Comparison of ENCODE assay signal across 14 cellular contexts in genomic region chr7:77738871-77739270, GRCh38. TPM values are rescaled to one million over a fixed set of nuclear protein-coding genes. Genes with fewer than 3 reads are reported as not detected.
DNase-seq lines count a peak whose midpoint lies in the region; ATAC-seq, FAIRE-seq and TF ChIP-seq lines count a peak whose summit lies in the region.
"Had no signal": no experiment of that assay in that cellular context is flagged by ENCODE, and none has a peak within 500 bp of the region (broad histone marks: within the 10 kb centered on the region; RNA-seq: fewer than 3 reads in every experiment).

No MANE protein-coding gene starts in this region.

- H3K79me2 ChIP-seq in astrocyte (ENCODE audit: insufficient read depth, low read length) = peaks cover 19% of the 10 kb centered on the region

- H3K27ac Mint-ChIP-seq in astrocyte (ENCODE audit: unreplicated experiment) = no peak overlapping the region

- no peak overlapping the region for H3K4me3 ChIP-seq in HUES48 (ENCODE audit: low read depth, low read length)
- no peak overlapping the region for H3K4me3 ChIP-seq in astrocyte (ENCODE audit: insufficient read depth, low read depth, low read length)
- no peak overlapping the region for H3K4me3 ChIP-seq in vagina
- H3K4me3 ChIP-seq: esophagus muscularis mucosa had no signal

- no peaks in the 10 kb centered on the region for H3K36me3 Mint-ChIP-seq in astrocyte (ENCODE audit: low read depth, unreplicated experiment)

- no peak overlapping the region for H3K4me2 ChIP-seq in astrocyte (ENCODE audit: low read length)

- no peak overlapping the region for H3K4me3 Mint-ChIP-seq in astrocyte (ENCODE audit: unreplicated experiment)
- H3K4me3 Mint-ChIP-seq: CD14-positive monocyte had no signal

- in situ Hi-C loops in KBM-7 (cut with MboI; ENCODE audit: low pct_unique_long_range_greater_than_20kb, low sequenced_read_pairs) = no loop called here

- TF ChIP-seq CTCF in astrocyte (IDR thresholded peaks at IDR 0.05; ENCODE audit: insufficient read depth, low read depth, low read length) = no peak
- TF ChIP-seq CTCF in vagina (IDR thresholded peaks at IDR 0.05) = no peak

- intact Hi-C loops in vagina (cut with DNase I) (no loop called here), sciatic nerve (cut with DNase I) (no loop called here)

- no peak overlapping the region for H2AFZ ChIP-seq in astrocyte (ENCODE audit: low read depth, low read length)

- DNase-seq in AG08395 (ENCODE audit: low spot score) (peak; percentile 17), astrocyte (ENCODE audit: low read depth) (peak; percentile 46), islet precursor cell (peak; percentile 66), vagina (ENCODE audit: extremely low spot score in 2 of 2) (no peak), sciatic nerve (ENCODE audit: low spot score) (no peak), KBM-7 (no peak)
- DNase-seq in activated CD8-positive, alpha-beta memory T cell treated with anti-CD3 and anti-CD28 coated beads for 24 hours = no peak
- DNase-seq: activated naive CD4-positive, alpha-beta T cell treated with anti-CD3 and anti-CD28 coated beads, Interleukin-2, amount 50 U/mL, for 16 hours; NCI-H1105 treated with DMSO at 0.1 percent for 48 hours; NCI-H345; stimulated activated CD4-positive, alpha-beta T cell treated with anti-CD3 and anti-CD28 coated beads, Interleukin-1b, Interleukin-23, amount 100 ng/mL, for 48 hours had no signal

- no peak overlapping the region for H3K9ac ChIP-seq in HUES48 (ENCODE audit: low read depth, low read length)
- no peak overlapping the region for H3K9ac ChIP-seq in astrocyte (ENCODE audit: low read length)

- no peak for FAIRE-seq in astrocyte (lab: Jason Lieb, UNC)

- H3K4me1 ChIP-seq in HUES48 (ENCODE audit: control insufficient read depth, insufficient read depth, low read length) = no peaks in the 10 kb centered on the region; the same call in 1 of the 2 replicates
- no peaks in the 10 kb centered on the region for H3K4me1 ChIP-seq in astrocyte (ENCODE audit: insufficient read depth, low read length)
- peaks cover 7% of the 10 kb centered on the region for H3K4me1 ChIP-seq in vagina

- H3K9me3 Mint-ChIP-seq in astrocyte (ENCODE audit: unreplicated experiment) = no peaks in the 10 kb centered on the region
- H3K9me3 Mint-ChIP-seq: CD14-positive monocyte had no signal

- H3K27ac ChIP-seq in HUES48 (ENCODE audit: low read depth, low read length) (peak overlapping the region; percentile 18), astrocyte (ENCODE audit: low read depth, low read length) (peak overlapping the region; percentile 0), vagina (no peak overlapping the region)
- H3K27ac ChIP-seq: esophagus muscularis mucosa had no signal

- H3K27me3 ChIP-seq in HUES48 (ENCODE audit: control insufficient read depth, insufficient read depth, low read length) = no peaks in the 10 kb centered on the region
- H3K27me3 ChIP-seq in astrocyte (ENCODE audit: insufficient read depth, low read length) = no peaks in the 10 kb centered on the region
- no peaks in the 10 kb centered on the region for H3K27me3 ChIP-seq in vagina
- H3K27me3 ChIP-seq: esophagus muscularis mucosa had no signal

- ATAC-seq in sciatic nerve = no peak

- TF ChIP-seq POLR2A in vagina (IDR thresholded peaks at IDR 0.05) = no peak

- peaks cover 8% of the 10 kb centered on the region for H3K4me1 Mint-ChIP-seq in astrocyte (ENCODE audit: low read depth, unreplicated experiment)
- H3K4me1 Mint-ChIP-seq: CD14-positive monocyte had no signal

- H3K27me3 Mint-ChIP-seq in astrocyte (ENCODE audit: low read depth, unreplicated experiment) = no peaks in the 10 kb centered on the region

- H3K36me3 ChIP-seq in HUES48 (ENCODE audit: control insufficient read depth, insufficient read depth, low read length) (peaks cover 29% of the 10 kb centered on the region; the same call in 1 of the 2 replicates), astrocyte (ENCODE audit: insufficient read depth, low read length) (no peaks in the 10 kb centered on the region), vagina (peaks cover 0 to 7% of the 10 kb centered on the region in 2 donors)

- H3K9me3 ChIP-seq in HUES48 (ENCODE audit: control insufficient read depth, insufficient read depth, low read length) (no peaks in the 10 kb centered on the region), astrocyte (ENCODE audit: insufficient read depth, low read depth, low read length) (no peaks in the 10 kb centered on the region), vagina (no peaks in the 10 kb centered on the region)
- H3K9me3 ChIP-seq: esophagus muscularis mucosa had no signal

- peaks cover 7% of the 10 kb centered on the region for H4K20me1 ChIP-seq in astrocyte (ENCODE audit: insufficient read depth, low read length)

RNA-seq across cellular contexts. Expression of gene RSBN1L, which starts 42.6 kb away (rescaled TPM):
- total RNA-seq in astrocyte = 11.4 and 12.6 TPM in 2 replicates
- total RNA-seq in vagina = 11.3 TPM
- 23.7 TPM for total RNA-seq in sciatic nerve

RNA-seq across cellular contexts. Expression of gene TMEM60, which starts 59.4 kb away (rescaled TPM):
- total RNA-seq in astrocyte = 12.2 and 13.2 TPM in 2 replicates
- 13.5 TPM for total RNA-seq in vagina
- total RNA-seq in sciatic nerve = 10.1 TPM

RNA-seq across cellular contexts. Expression of gene PHTF2, which starts 59.7 kb away (rescaled TPM):
- total RNA-seq in astrocyte (27.0 and 36.2 TPM in 2 replicates), vagina (12.0 TPM), sciatic nerve (17.9 TPM)

Comparison
In these comparisons a context has a peak if more than half of its experiments do, and no peak if none do; other contexts are left out.
1. DNase-seq: peak in AG08395 (single experiment), astrocyte (single experiment) and islet precursor cell (single experiment); none in activated CD8-positive, alpha-beta memory T cell treated with anti-CD3 and anti-CD28 coated beads for 24 hours (single experiment), vagina (0 of 2), sciatic nerve (single experiment) and KBM-7 (single experiment).